ENCODE assay signal across 20 cellular contexts in genomic region chr5:100643473-100643872, GRCh38.
DNase-seq lines count a peak whose midpoint lies in the region; ATAC-seq and TF ChIP-seq lines count a peak whose summit lies in the region.
"Had no signal": no experiment of that assay in that cellular context is flagged by ENCODE, and none has a peak within 500 bp of the region (broad histone marks: within the 10 kb centered on the region; RNA-seq: fewer than 3 reads in every experiment).

No MANE protein-coding gene starts in this region.

- DNase-seq in HCEC 1CT (peak; percentile 47), NCI-H226 (peak; percentile 3), cardiac fibroblast (ENCODE audit: low read depth in 2 of 2) (peak; percentile 16 to 68), neural crest cell (ENCODE audit: low read depth, low spot score) (no peak), GM10248 (ENCODE audit: extremely low spot score) (no peak), pons (ENCODE audit: low spot score) (no peak)
- DNase-seq: activated CD4-positive, alpha-beta T cell treated with anti-CD3 and anti-CD28 coated beads for 4 hours; activated CD8-positive, alpha-beta memory T cell treated with anti-CD3 and anti-CD28 coated beads, Interleukin-2, amount 50 U/mL, for 48 hours; HFFc6; IMR-90; NCI-H1105 treated with DMSO at 0.1 percent for 48 hours; NCI-H2227 treated with DMSO at 0.1 percent for 48 hours; thyroid gland had no signal

- no peaks in the 10 kb centered on the region for H3K27me3 Mint-ChIP-seq in neural crest cell (ENCODE audit: low read depth)

- H3K36me3 Mint-ChIP-seq in neural crest cell (ENCODE audit: low read depth), result no peaks in the 10 kb centered on the region
- H3K36me3 Mint-ChIP-seq: stimulated activated effector memory CD8-positive, alpha-beta T cell treated with anti-CD3 and anti-CD28 coated beads, Interleukin-12 subunit alpha, Interleukin-12 subunit beta, amount 100 ng/mL, for 72 hours had no signal

- H3K27ac Mint-ChIP-seq in neural crest cell (ENCODE audit: unreplicated experiment), result peak overlapping the region; percentile 52
- H3K27ac Mint-ChIP-seq: B cell; HFFc6; stimulated activated effector memory CD8-positive, alpha-beta T cell treated with anti-CD3 and anti-CD28 coated beads, Interleukin-12 subunit alpha, Interleukin-12 subunit beta, amount 100 ng/mL, for 72 hours had no signal

- no peak overlapping the region for H3K4me3 Mint-ChIP-seq in neural crest cell
- H3K4me3 Mint-ChIP-seq: B cell; HFFc6; stimulated activated effector memory CD8-positive, alpha-beta T cell treated with anti-CD3 and anti-CD28 coated beads, Interleukin-12 subunit alpha, Interleukin-12 subunit beta, amount 100 ng/mL, for 72 hours had no signal

- ATAC-seq in GM21576 (IDR thresholded peaks at IDR 0.05; ENCODE audit: unreplicated experiment), result no peak
- ATAC-seq: stimulated activated effector memory CD8-positive, alpha-beta T cell treated with anti-CD3 and anti-CD28 coated beads, Interleukin-12 subunit alpha, Interleukin-12 subunit beta, amount 100 ng/mL, for 72 hours had no signal

- no peak overlapping the region for H3K4me3 ChIP-seq in cardiac fibroblast (replicated peaks in 1 of 2; ENCODE audit: low read depth in 2 of 2, low read length in 2 of 2)
- H3K4me3 ChIP-seq: ascending aorta, esophagus muscularis mucosa, SJSA1, smooth muscle cell, thyroid gland had no signal

- CTCF ChIA-PET in GM10248 (lab: Yijun Ruan, JAX), result interaction anchor here (1.4 kb wide), 2 partner anchors 11 to 13 kb away, joined by 3 read pairs; no protein-coding TSS in a partner anchor

- TF ChIP-seq CTCF in cardiac fibroblast (IDR thresholded peaks at IDR 0.05; ENCODE audit: low read depth, low read length), result no peak
- TF ChIP-seq CTCF in neural crest cell (conservative IDR thresholded peaks at IDR 0.05), result no peak
- no peak for TF ChIP-seq CTCF in GM10248 (IDR thresholded peaks at IDR 0.05; ENCODE audit: control extremely low read depth, extremely low read depth, low read depth, missing control alignments)

- H3K9me3 Mint-ChIP-seq in neural crest cell, result no peaks in the 10 kb centered on the region
- H3K9me3 Mint-ChIP-seq: stimulated activated effector memory CD8-positive, alpha-beta T cell treated with anti-CD3 and anti-CD28 coated beads, Interleukin-12 subunit alpha, Interleukin-12 subunit beta, amount 100 ng/mL, for 72 hours had no signal

- H3K4me1 Mint-ChIP-seq in neural crest cell, result peaks cover 10% of the 10 kb centered on the region
- H3K4me1 Mint-ChIP-seq: B cell; stimulated activated effector memory CD8-positive, alpha-beta T cell treated with anti-CD3 and anti-CD28 coated beads, Interleukin-12 subunit alpha, Interleukin-12 subunit beta, amount 100 ng/mL, for 72 hours had no signal

- POLR2A ChIA-PET in GM10248 (lab: Yijun Ruan, JAX), result no interaction called here

Comparison
In these comparisons a context has a peak if more than half of its experiments do, and no peak if none do; other contexts are left out.
1. DNase-seq: peak in HCEC 1CT (single experiment), NCI-H226 (single experiment) and cardiac fibroblast (2 of 2); none in neural crest cell (single experiment), GM10248 (single experiment) and pons (single experiment).